ENCODE assay signal across 7 cellular contexts in the genomic region with DNA sequence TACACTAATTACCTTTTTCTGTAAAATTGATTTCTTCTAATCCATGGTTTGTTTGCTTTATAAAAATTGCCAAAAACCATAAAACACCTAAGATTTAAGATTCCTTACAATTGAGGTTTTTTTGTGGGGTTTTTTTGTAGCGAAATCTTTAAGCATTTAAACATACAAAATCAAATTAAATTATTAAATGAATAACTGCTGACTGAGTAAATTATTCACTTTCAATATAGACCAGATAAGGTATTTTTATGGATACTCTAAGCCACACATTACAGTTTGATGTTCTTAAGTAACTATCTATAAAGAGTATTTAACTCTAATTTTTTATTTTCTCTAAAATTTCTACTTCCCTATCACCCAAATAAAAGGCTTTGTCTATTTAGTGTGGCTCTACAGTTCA.
"Had no signal": no experiment of that assay in that cellular context is flagged by ENCODE, and none has a peak within 500 bp of the region (broad histone marks: within the 10 kb centered on the region; RNA-seq: fewer than 3 reads in every experiment).

No MANE protein-coding gene starts in this region.

- H2AFZ ChIP-seq: GM23338 had no signal

- H3K4me3 ChIP-seq: GM23338 had no signal

- FAIRE-seq: H1, H54 had no signal

- H3K4me2 ChIP-seq: GM23338 had no signal

- DNase-seq: H9, HCEC 1CT, KG1 had no signal

- H3K27ac ChIP-seq: HL-60 had no signal

- ATAC-seq: GM23338 had no signal
